25 cellular contexts compared by ENCODE assay signal in genomic region chr1:113275691-113276090, GRCh38.
"Had no signal": no experiment of that assay in that cellular context is flagged by ENCODE, and none has a peak within 500 bp of the region (broad histone marks: within the 10 kb centered on the region; RNA-seq: fewer than 3 reads in every experiment).

No MANE protein-coding gene starts in this region.

- H3K4me3 Mint-ChIP-seq: naive thymus-derived CD4-positive, alpha-beta T cell; nephron; neural progenitor cell; stimulated activated memory B cell treated with anti-CD40 and anti-IgM and Interleukin-4, amounts not matched to agents 10 μg/mL and 1 μg/mL and 100 μg/mL, for 72 hours had no signal

- H3K4me1 Mint-ChIP-seq: naive thymus-derived CD4-positive, alpha-beta T cell; nephron; stimulated activated memory B cell treated with anti-CD40 and anti-IgM and Interleukin-4, amounts not matched to agents 10 μg/mL and 1 μg/mL and 100 μg/mL, for 72 hours had no signal

- H3K36me3 ChIP-seq: esophagus muscularis mucosa, gastroesophageal sphincter, heart right ventricle, lower lobe of right lung, neural progenitor cell, prostate gland, right atrium auricular region, spleen, tibial nerve, upper lobe of left lung had no signal

- ATAC-seq: foreskin keratinocyte; gastroesophageal sphincter; heart right ventricle; left ventricle myocardium superior; lower lobe of right lung; naive thymus-derived CD4-positive, alpha-beta T cell; sciatic nerve; stimulated activated memory B cell treated with anti-CD40 and anti-IgM and Interleukin-4, amounts not matched to agents 10 μg/mL and 1 μg/mL and 100 μg/mL, for 72 hours; stimulated activated naive CD8-positive, alpha-beta T cell treated with anti-CD3 and anti-CD28 coated beads, Interleukin-15, Interleukin-2, amounts not matched to agents 100 U/mL and 50 U/mL, for 24 hours had no signal

- H3K9me3 ChIP-seq: esophagus muscularis mucosa, gastroesophageal sphincter, heart right ventricle, lower lobe of right lung, prostate gland, right atrium auricular region, spleen, testis, tibial nerve, upper lobe of left lung had no signal

- H3K27ac Mint-ChIP-seq: naive thymus-derived CD4-positive, alpha-beta T cell; nephron; neural progenitor cell; stimulated activated memory B cell treated with anti-CD40 and anti-IgM and Interleukin-4, amounts not matched to agents 10 μg/mL and 1 μg/mL and 100 μg/mL, for 72 hours had no signal

- H3K4me3 ChIP-seq: dorsolateral prefrontal cortex, esophagus muscularis mucosa, gastroesophageal sphincter, heart right ventricle, lower lobe of right lung, neural progenitor cell, prostate gland, right atrium auricular region, spleen, testis, tibial nerve, upper lobe of left lung had no signal

- H3K4me1 ChIP-seq: esophagus muscularis mucosa, foreskin keratinocyte, gastroesophageal sphincter, heart right ventricle, lower lobe of right lung, prostate gland, right atrium auricular region, spleen, testis, tibial nerve had no signal

- H3K9me3 Mint-ChIP-seq: naive thymus-derived CD4-positive, alpha-beta T cell; nephron; neural progenitor cell; stimulated activated memory B cell treated with anti-CD40 and anti-IgM and Interleukin-4, amounts not matched to agents 10 μg/mL and 1 μg/mL and 100 μg/mL, for 72 hours had no signal

- DNase-seq: dorsolateral prefrontal cortex; effector CD4-positive, alpha-beta T cell; foreskin keratinocyte; glutamatergic neuron; heart right ventricle; hippocampal formation; kidney glomerular epithelial cell; left ventricle myocardium superior; lower lobe of right lung; naive thymus-derived CD4-positive, alpha-beta T cell; spleen; stimulated activated CD4-positive, alpha-beta T cell treated with anti-CD3 and anti-CD28 coated beads, Interleukin-4, amount 100 ng/mL, for 4 hours; stimulated activated naive CD8-positive, alpha-beta T cell treated with anti-CD3 and anti-CD28 coated beads, Interleukin-15, Interleukin-2, amounts not matched to agents 100 U/mL and 50 U/mL, for 24 hours; substantia nigra; testis; upper lobe of left lung had no signal

- H3K27ac ChIP-seq: dorsolateral prefrontal cortex, esophagus muscularis mucosa, foreskin keratinocyte, gastroesophageal sphincter, heart right ventricle, lower lobe of right lung, neural progenitor cell, prostate gland, right atrium auricular region, spleen, testis, tibial nerve, upper lobe of left lung had no signal

- H3K36me3 Mint-ChIP-seq: neural progenitor cell; stimulated activated memory B cell treated with anti-CD40 and anti-IgM and Interleukin-4, amounts not matched to agents 10 μg/mL and 1 μg/mL and 100 μg/mL, for 72 hours had no signal

- H3K9ac ChIP-seq: neural progenitor cell had no signal

- H3K27me3 ChIP-seq: dorsolateral prefrontal cortex, esophagus muscularis mucosa, gastroesophageal sphincter, neural progenitor cell, right atrium auricular region, testis, tibial nerve, upper lobe of left lung had no signal
